15 cellular contexts compared by ENCODE assay signal in the genomic region with DNA sequence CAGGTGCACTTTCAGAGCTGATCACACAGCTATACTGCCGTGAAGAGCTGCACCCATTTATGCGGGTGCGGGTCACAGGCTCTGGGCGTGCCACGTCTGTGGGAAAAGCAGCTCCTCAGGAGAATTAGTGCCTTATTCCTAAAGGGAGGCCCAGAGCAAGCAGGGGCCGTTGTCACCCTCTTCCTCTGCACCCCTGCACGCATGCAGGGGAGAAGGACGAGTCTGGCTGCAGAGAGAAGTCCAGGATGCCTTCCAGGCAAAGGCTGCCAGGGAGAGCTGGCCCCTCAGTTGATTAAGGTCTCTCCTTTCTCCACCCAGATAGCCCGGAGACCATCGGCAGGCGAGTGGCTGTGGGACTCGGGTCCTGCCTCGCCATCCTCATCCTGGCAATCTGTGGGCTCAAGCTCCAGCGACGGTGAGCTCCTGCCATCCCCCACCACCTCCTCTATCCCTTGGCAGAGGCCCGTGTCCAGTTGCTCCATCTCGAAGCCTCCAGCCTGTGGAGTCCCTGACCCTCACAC. TPM values are rescaled to one million over a fixed set of nuclear protein-coding genes. Genes with fewer than 3 reads are reported as not detected.
DNase-seq lines count a peak whose midpoint lies in the region; ATAC-seq lines count a peak whose summit lies in the region.
"Had no signal": no experiment of that assay in that cellular context is flagged by ENCODE, and none has a peak within 500 bp of the region (broad histone marks: within the 10 kb centered on the region; RNA-seq: fewer than 3 reads in every experiment).

No MANE protein-coding gene starts in this region.

- peaks cover 96 to 100% (median 98%) of the 10 kb centered on the region in 10 experiments for H3K4me1 ChIP-seq in BLaER1 treated with 17β-estradiol and CSF1 and Interleukin-3, amounts not matched to agents 10 nM and 100 nM
- H3K4me1 ChIP-seq in SJCRH30 = no peaks in the 10 kb centered on the region
- H3K4me1 ChIP-seq: gastrocnemius medialis had no signal

- peaks cover 4% of the 10 kb centered on the region for H3K36me3 Mint-ChIP-seq in IgD-negative memory B cell

- peak overlapping the region; percentile 80 to 98 (median 92) for H3K4me2 ChIP-seq in BLaER1 treated with 17β-estradiol and CSF1 and Interleukin-3, amounts not matched to agents 10 nM and 100 nM

- H3K4me3 ChIP-seq in BLaER1 treated with 17β-estradiol and CSF1 and Interleukin-3, amounts not matched to agents 10 nM and 100 nM = no peak overlapping the region
- no peak overlapping the region for H3K4me3 ChIP-seq in SJCRH30
- H3K4me3 ChIP-seq: gastrocnemius medialis had no signal

- peaks cover 0 to 9% (median 0%) of the 10 kb centered on the region in 11 experiments; a peak in 2 of 22 replicates for H4K20me1 ChIP-seq in BLaER1 treated with 17β-estradiol and CSF1 and Interleukin-3, amounts not matched to agents 10 nM and 100 nM

- peak overlapping the region in 3 of 4 donors; percentile 30 to 92 (median 65) for H3K4me3 Mint-ChIP-seq in IgD-negative memory B cell

- peaks cover 0 to 68% (median 56%) of the 10 kb centered on the region in 11 experiments; a peak in 19 of 22 replicates for H3K36me3 ChIP-seq in BLaER1 treated with 17β-estradiol and CSF1 and Interleukin-3, amounts not matched to agents 10 nM and 100 nM
- no peaks in the 10 kb centered on the region for H3K36me3 ChIP-seq in SJCRH30
- H3K36me3 ChIP-seq: gastrocnemius medialis had no signal

- DNase-seq in mesenteric fat pad (ENCODE audit: low spot score) = peak; percentile 47
- no peak for DNase-seq in SJCRH30
- DNase-seq in NCI-H526 treated with DMSO at 0.1 percent for 48 hours (lab: John Stamatoyannopoulos, UW) = no peak
- DNase-seq: activated CD4-positive, alpha-beta T cell treated with anti-CD3 and anti-CD28 coated beads, Interleukin-2, amount 50 U/mL, for 4 hours; gastrocnemius medialis; mesendoderm; NCI-H1694; NCI-H446; stimulated activated CD4-positive, alpha-beta T cell treated with anti-CD3 and anti-CD28 coated beads, Interleukin-4, amount 100 ng/mL, for 4 hours; T1000 had no signal

- peak overlapping the region in 2 of 3 donors; percentile 86 to 98 for H3K27ac Mint-ChIP-seq in IgD-negative memory B cell
- H3K27ac Mint-ChIP-seq: activated T-helper 2 cell treated with anti-CD3 and anti-CD28 coated beads, Interferon-gamma antibody, Interleukin-2, Interleukin-4, amounts not matched to agents 10 μg/mL and 5 μg/mL and 100 μg/mL, durations not matched to agents 14 hours and 24 hours and 36 hours had no signal

- peaks cover 0 to 3% (median 0%) of the 10 kb centered on the region in 3 donors for H3K9me3 Mint-ChIP-seq in IgD-negative memory B cell
- H3K9me3 Mint-ChIP-seq: activated T-helper 2 cell treated with anti-CD3 and anti-CD28 coated beads, Interferon-gamma antibody, Interleukin-2, Interleukin-4, amounts not matched to agents 10 μg/mL and 5 μg/mL and 100 μg/mL, durations not matched to agents 14 hours and 24 hours and 36 hours had no signal

- H3K27ac ChIP-seq in BLaER1 treated with 17β-estradiol and CSF1 and Interleukin-3, amounts not matched to agents 10 nM and 100 nM = peak overlapping the region in 2 of 11 experiments; percentile 10 to 32; a peak in 1 of 22 replicates
- no peak overlapping the region for H3K27ac ChIP-seq in SJCRH30
- H3K27ac ChIP-seq: gastrocnemius medialis had no signal

- no peak for ATAC-seq in HG03432 (IDR thresholded peaks at IDR 0.05; ENCODE audit: unreplicated experiment)
- ATAC-seq: gastrocnemius medialis had no signal

- peaks cover 40 to 56% (median 53%) of the 10 kb centered on the region in 3 donors for H3K4me1 Mint-ChIP-seq in IgD-negative memory B cell

- H3K9ac ChIP-seq in BLaER1 treated with 17β-estradiol and CSF1 and Interleukin-3, amounts not matched to agents 10 nM and 100 nM = peak overlapping the region in 3 of 11 experiments; percentile 11 to 76 (median 21); a peak in 3 of 22 replicates

- no peaks in the 10 kb centered on the region for H3K27me3 ChIP-seq in BLaER1 treated with 17β-estradiol and CSF1 and Interleukin-3, amounts not matched to agents 10 nM and 100 nM
- no peaks in the 10 kb centered on the region for H3K27me3 ChIP-seq in SJCRH30
- H3K27me3 ChIP-seq: gastrocnemius medialis had no signal

- H3K27me3 Mint-ChIP-seq in IgD-negative memory B cell = peaks cover 2% of the 10 kb centered on the region

- no peaks in the 10 kb centered on the region for H3K9me3 ChIP-seq in BLaER1 treated with 17β-estradiol and CSF1 and Interleukin-3, amounts not matched to agents 10 nM and 100 nM (replicated peaks in 1 of 11)
- H3K9me3 ChIP-seq in SJCRH30 (replicated peaks) = no peaks in the 10 kb centered on the region
- H3K9me3 ChIP-seq: gastrocnemius medialis had no signal

RNA-seq across cellular contexts. Expression of gene FFAR1, which starts 3.1 kb away (rescaled TPM):
- polyA plus RNA-seq in IgD-negative memory B cell = 0.24 TPM
- not detected for total RNA-seq in mesenteric fat pad
- not detected in 2 replicates for total RNA-seq in SJCRH30 (2014; rRNA removed; shearing (Covaris generic))
- total RNA-seq: gastrocnemius medialis, urinary bladder had no signal
- polyA plus RNA-seq: urinary bladder had no signal

RNA-seq across cellular contexts. Expression of gene FFAR3, which starts 13.7 kb away (rescaled TPM):
- polyA plus RNA-seq in IgD-negative memory B cell = not detected
- 1.4 TPM for total RNA-seq in mesenteric fat pad
- total RNA-seq in SJCRH30 (2014; rRNA removed; shearing (Covaris generic)) = not detected in 2 replicates
- total RNA-seq: gastrocnemius medialis had no signal

RNA-seq across cellular contexts. Expression of gene CD22, which starts 15.6 kb away (rescaled TPM):
- polyA plus RNA-seq in IgD-negative memory B cell = 494 TPM
- total RNA-seq in mesenteric fat pad = 1.3 TPM
- 0.04 TPM in 1 of 2 replicates, not detected in the other for total RNA-seq in SJCRH30 (2014; rRNA removed; shearing (Covaris generic))

RNA-seq across cellular contexts. Expression of gene GPR42, which starts 26.3 kb away (rescaled TPM):
- polyA plus RNA-seq in IgD-negative memory B cell = not detected
- 0.87 TPM for total RNA-seq in mesenteric fat pad
- total RNA-seq in SJCRH30 (2014; rRNA removed; shearing (Covaris generic)) = not detected in 2 replicates
- total RNA-seq: gastrocnemius medialis, urinary bladder had no signal

RNA-seq across cellular contexts. Expression of gene MAG, which starts 52.6 kb away (rescaled TPM):
- polyA plus RNA-seq in IgD-negative memory B cell = 0.25 TPM
- not detected for total RNA-seq in mesenteric fat pad
- total RNA-seq in SJCRH30 (2014; rRNA removed; shearing (Covaris generic)) = 1.2 and 3.6 TPM in 2 replicates
